22 cellular contexts compared by ENCODE assay signal in genomic region chr11:77449784-77450183, GRCh38. TPM values are rescaled to one million over a fixed set of nuclear protein-coding genes. Genes with fewer than 3 reads are reported as not detected.
DNase-seq lines count a peak whose midpoint lies in the region; ATAC-seq, FAIRE-seq and TF ChIP-seq lines count a peak whose summit lies in the region.
"Had no signal": no experiment of that assay in that cellular context is flagged by ENCODE, and none has a peak within 500 bp of the region (broad histone marks: within the 10 kb centered on the region; RNA-seq: fewer than 3 reads in every experiment).

No MANE protein-coding gene starts in this region.

- 96% methylated on average over 1 of the region's 1 CpG for WGBS in GM12878 (ENCODE audit: insufficient coverage, insufficient replicate concordance, low lambda C conversion rate, missing lambda C conversion rate)

- RAD21 ChIA-PET in GM12878 (lab: Charles Lee; ENCODE audit: unreplicated experiment) = interaction anchor here (0.6 to 9.8 kb wide), 13 partner anchors 9 to 98 kb away, joined by 3 to 162 read pairs (median 4); no protein-coding TSS in a partner anchor

- SMC1A ChIA-PET in GM12878 (lab: Charles Lee; ENCODE audit: uncharacterized antibody, unreplicated experiment) = interaction anchor here (1.1 to 15.6 kb wide), 13 partner anchors 6 to 53 kb away, joined by 3 to 289 read pairs (median 6); no protein-coding TSS in a partner anchor

- TF ChIP-seq RAD21 in GM12878 (IDR thresholded peaks at IDR 0.05; ENCODE audit: insufficient read depth, low read depth, low read length) = no peak

- no peak for TF ChIP-seq EP300 in GM12878 (IDR thresholded peaks at IDR 0.05; ENCODE audit: borderline replicate concordance in 1 of 2, control insufficient read depth in 1 of 2, low read depth in 2 of 2, low read length in 2 of 2)

- no peak for FAIRE-seq in GM12878 (lab: Jason Lieb, UNC)

- H3K4me2 ChIP-seq in BLaER1 treated with 17β-estradiol and CSF1 and Interleukin-3, amounts not matched to agents 10 nM and 100 nM = peak overlapping the region; percentile 60 to 93 (median 80)
- H3K4me2 ChIP-seq in MM.1S (ENCODE audit: low read depth, low read length) (peak overlapping the region; percentile 49; the same call in 1 of the 2 replicates), GM12878 (ENCODE audit: control insufficient read depth, insufficient read depth) (peak overlapping the region; percentile 89)
- H3K4me2 ChIP-seq: KMS-11, SK-N-SH had no signal

- H3K4me3 Mint-ChIP-seq in activated T-helper 1 cell treated with anti-CD3 and anti-CD28 coated beads, Interleukin-12 subunit alpha, Interleukin-12 subunit beta, Interleukin-2, Interleukin-4 antibody, amounts not matched to agents 30 ng/mL and 10 ng/mL and 1 ng/mL, durations not matched to agents 14 hours and 24 hours and 36 hours = no peak overlapping the region
- H3K4me3 Mint-ChIP-seq: CD4-positive, CD25-positive, alpha-beta regulatory T cell had no signal

- no peaks in the 10 kb centered on the region for H3K9me3 ChIP-seq in BLaER1 treated with 17β-estradiol and CSF1 and Interleukin-3, amounts not matched to agents 10 nM and 100 nM (replicated peaks in 1 of 11)
- H3K9me3 ChIP-seq in MM.1S (replicated peaks; ENCODE audit: insufficient read depth, low read length) (no peaks in the 10 kb centered on the region), GM12878 (replicated peaks; ENCODE audit: control insufficient read depth, insufficient read depth, low read length) (no peaks in the 10 kb centered on the region)
- H3K9me3 ChIP-seq: Caco-2, MG63, SK-N-SH had no signal

- peaks cover 23% of the 10 kb centered on the region for H3K79me2 ChIP-seq in MM.1S (ENCODE audit: low read length)
- H3K79me2 ChIP-seq in GM12878 (ENCODE audit: control insufficient read depth, insufficient read depth, low read length) = peaks cover 55% of the 10 kb centered on the region

- H3K4me3 ChIP-seq in BLaER1 treated with 17β-estradiol and CSF1 and Interleukin-3, amounts not matched to agents 10 nM and 100 nM = peak overlapping the region in 1 of 10 experiments; percentile 43; a peak in 1 of 20 replicates
- H3K4me3 ChIP-seq in GM12865 (ENCODE audit: low read depth, low read length) (peak overlapping the region; percentile 33), MM.1S (ENCODE audit: low read length) (no peak overlapping the region), GM12878 (peak overlapping the region; percentile 8; the same call in 1 of the 2 replicates)
- H3K4me3 ChIP-seq: GM23248, MG63 had no signal

- peaks cover 7% of the 10 kb centered on the region; the same call in 1 of the 2 replicates for H3F3A ChIP-seq in MM.1S (ENCODE audit: insufficient read depth, low read length)

- peak overlapping the region in 3 of 11 experiments; percentile 6 to 59 (median 56); a peak in 5 of 22 replicates for H3K9ac ChIP-seq in BLaER1 treated with 17β-estradiol and CSF1 and Interleukin-3, amounts not matched to agents 10 nM and 100 nM
- H3K9ac ChIP-seq in MM.1S (ENCODE audit: low read length) (no peak overlapping the region), GM12878 (ENCODE audit: control insufficient read depth, insufficient read depth, low read length) (peak overlapping the region; percentile 41; the same call in 1 of the 2 replicates)
- H3K9ac ChIP-seq: GM23248, KMS-11, SK-N-SH had no signal

- no peak for TF ChIP-seq POLR2A in GM12878 (IDR thresholded peaks at IDR 0.05; ENCODE audit: low read depth, low read length)

- H3K9me2 ChIP-seq in MM.1S (replicated peaks; ENCODE audit: insufficient read depth, low read length) = no peaks in the 10 kb centered on the region
- H3K9me2 ChIP-seq: SK-N-SH had no signal

- no peaks in the 10 kb centered on the region for H3K27me3 ChIP-seq in BLaER1 treated with 17β-estradiol and CSF1 and Interleukin-3, amounts not matched to agents 10 nM and 100 nM
- no peaks in the 10 kb centered on the region for H3K27me3 ChIP-seq in MM.1S (replicated peaks; ENCODE audit: insufficient read depth, low read length)
- H3K27me3 ChIP-seq in GM12878 (replicated peaks in 1 of 2; ENCODE audit: control insufficient read depth in 2 of 2, insufficient read depth in 2 of 2, low read length in 1 of 2) = no peaks in the 10 kb centered on the region

- intact Hi-C loops in GM12878 (cut with micrococcal nuclease; ENCODE audit: unreplicated experiment) = loop anchor here (2.0 kb wide), 2 partner anchors 23 to 31 kb away; no protein-coding TSS in a partner anchor
- intact Hi-C loops in activated T-helper 1 cell treated with anti-CD3 and anti-CD28 coated beads, Interleukin-12 subunit alpha, Interleukin-12 subunit beta, Interleukin-2, Interleukin-4 antibody, amounts not matched to agents 30 ng/mL and 10 ng/mL and 1 ng/mL, durations not matched to agents 14 hours and 24 hours and 36 hours (cut with micrococcal nuclease) = no loop called here

- H3K36me3 Mint-ChIP-seq in activated T-helper 1 cell treated with anti-CD3 and anti-CD28 coated beads, Interleukin-12 subunit alpha, Interleukin-12 subunit beta, Interleukin-2, Interleukin-4 antibody, amounts not matched to agents 30 ng/mL and 10 ng/mL and 1 ng/mL, durations not matched to agents 14 hours and 24 hours and 36 hours (ENCODE audit: low read depth) = peaks cover 2% of the 10 kb centered on the region
- H3K36me3 Mint-ChIP-seq: CD4-positive, CD25-positive, alpha-beta regulatory T cell had no signal

- no TSS peak for BruUV-seq in GM12878 (replicated peaks; lab: Mats Ljungman, UMichigan)

- no peak overlapping the region for H3K27ac Mint-ChIP-seq in activated T-helper 1 cell treated with anti-CD3 and anti-CD28 coated beads, Interleukin-12 subunit alpha, Interleukin-12 subunit beta, Interleukin-2, Interleukin-4 antibody, amounts not matched to agents 30 ng/mL and 10 ng/mL and 1 ng/mL, durations not matched to agents 14 hours and 24 hours and 36 hours
- H3K27ac Mint-ChIP-seq: CD4-positive, CD25-positive, alpha-beta regulatory T cell had no signal

- TF ChIP-seq CTCF in GM12865 (IDR thresholded peaks at IDR 0.05; ENCODE audit: insufficient read depth, low read depth, low read length, missing control alignments) = no peak
- TF ChIP-seq CTCF in MM.1S (IDR thresholded peaks at IDR 0.05; ENCODE audit: low read length) = no peak
- no peak for TF ChIP-seq CTCF in GM12878 (IDR thresholded peaks at IDR 0.05 in 2 of 3, conservative IDR thresholded peaks at IDR 0.05 in 1 of 3; ENCODE audit: control insufficient read depth in 2 of 3, extremely low read depth in 1 of 3, insufficient read depth in 1 of 3, low read depth in 3 of 3, low read length in 3 of 3)

- no peaks in the 10 kb centered on the region for H3K9me3 Mint-ChIP-seq in activated T-helper 1 cell treated with anti-CD3 and anti-CD28 coated beads, Interleukin-12 subunit alpha, Interleukin-12 subunit beta, Interleukin-2, Interleukin-4 antibody, amounts not matched to agents 30 ng/mL and 10 ng/mL and 1 ng/mL, durations not matched to agents 14 hours and 24 hours and 36 hours
- H3K9me3 Mint-ChIP-seq: CD4-positive, CD25-positive, alpha-beta regulatory T cell had no signal

- peaks cover 0 to 19% (median 9%) of the 10 kb centered on the region in 11 experiments; a peak in 3 of 22 replicates for H3K36me3 ChIP-seq in BLaER1 treated with 17β-estradiol and CSF1 and Interleukin-3, amounts not matched to agents 10 nM and 100 nM
- H3K36me3 ChIP-seq in MM.1S (replicated peaks; ENCODE audit: insufficient read depth, low read length) (no peaks in the 10 kb centered on the region), GM12878 (ENCODE audit: control insufficient read depth in 2 of 2, insufficient read depth in 2 of 2, low read length in 1 of 2) (peaks cover 0 to 4% of the 10 kb centered on the region in 2 experiments; a peak in 1 of 4 replicates)
- H3K36me3 ChIP-seq: MG63 had no signal

- in situ Hi-C loops in GM12878 (cut with MboI) = no loop called here

- H4K20me1 ChIP-seq in BLaER1 treated with 17β-estradiol and CSF1 and Interleukin-3, amounts not matched to agents 10 nM and 100 nM = peaks cover 0 to 19% (median 0%) of the 10 kb centered on the region in 11 experiments; a peak in 6 of 22 replicates
- no peaks in the 10 kb centered on the region for H4K20me1 ChIP-seq in MM.1S (ENCODE audit: insufficient read depth, low read length)
- H4K20me1 ChIP-seq in GM12878 (ENCODE audit: control insufficient read depth, insufficient read depth) = no peaks in the 10 kb centered on the region

- POLR2A ChIA-PET in GM12878 (lab: Charles Lee) = interaction anchor here (0.6 to 9.1 kb wide), 7 partner anchors 10 to 1048 kb away, joined by 3 to 100 read pairs (median 5); no protein-coding TSS in a partner anchor

- peaks cover 42% of the 10 kb centered on the region for H3K4me1 Mint-ChIP-seq in activated T-helper 1 cell treated with anti-CD3 and anti-CD28 coated beads, Interleukin-12 subunit alpha, Interleukin-12 subunit beta, Interleukin-2, Interleukin-4 antibody, amounts not matched to agents 30 ng/mL and 10 ng/mL and 1 ng/mL, durations not matched to agents 14 hours and 24 hours and 36 hours (ENCODE audit: low read depth)

- H3K27ac ChIP-seq in BLaER1 treated with 17β-estradiol and CSF1 and Interleukin-3, amounts not matched to agents 10 nM and 100 nM = peak overlapping the region in 7 of 11 experiments; percentile 55 to 78 (median 68); a peak in 14 of 22 replicates
- H3K27ac ChIP-seq in MM.1S (ENCODE audit: low read length) = peak overlapping the region; percentile 62; the same call in 1 of the 2 replicates
- H3K27ac ChIP-seq in GM12878 (ENCODE audit: control insufficient read depth, insufficient read depth) = peak overlapping the region; percentile 92
- H3K27ac ChIP-seq: GM23248, KMS-11 had no signal

- ATAC-seq in GM12878 = peak; percentile 5; the same call in 2 of the 3 replicates

- H2AFZ ChIP-seq in MM.1S (ENCODE audit: low read length) (no peak overlapping the region), GM12878 (ENCODE audit: control insufficient read depth, low read depth, low read length) (no peak overlapping the region)
- H2AFZ ChIP-seq: GM23248 had no signal

- CTCF ChIA-PET in GM12878 (lab: Yijun Ruan, JAX) = interaction anchor here (1.0 to 9.8 kb wide), 8 partner anchors 8 to 39 kb away, joined by 3 to 119 read pairs (median 8); partner anchors contain the start of gene PAK1

- H3K4me1 ChIP-seq in BLaER1 treated with 17β-estradiol and CSF1 and Interleukin-3, amounts not matched to agents 10 nM and 100 nM = peaks cover 41 to 75% (median 63%) of the 10 kb centered on the region in 10 experiments
- peaks cover 46% of the 10 kb centered on the region for H3K4me1 ChIP-seq in MM.1S (ENCODE audit: low read length)
- peaks cover 72% of the 10 kb centered on the region for H3K4me1 ChIP-seq in GM12878 (ENCODE audit: control insufficient read depth, insufficient read depth, low read length)

- peaks cover 6% of the 10 kb centered on the region for H3K27me3 Mint-ChIP-seq in activated T-helper 1 cell treated with anti-CD3 and anti-CD28 coated beads, Interleukin-12 subunit alpha, Interleukin-12 subunit beta, Interleukin-2, Interleukin-4 antibody, amounts not matched to agents 30 ng/mL and 10 ng/mL and 1 ng/mL, durations not matched to agents 14 hours and 24 hours and 36 hours (ENCODE audit: insufficient read depth)

- peak; percentile 32 for DNase-seq in GM12865 (ENCODE audit: low read depth)
- DNase-seq in MM.1S = no peak
- no peak for DNase-seq in GM12878 (ENCODE audit: low read depth, low spot score)
- DNase-seq in Kasumi-1 (lab: John Stamatoyannopoulos, UW) = no peak
- DNase-seq in GOT3 (lab: John Stamatoyannopoulos, UW) = no peak
- no peak for DNase-seq in GM03348 (ENCODE audit: low spot score)
- no peak for DNase-seq in activated T-helper 1 cell treated with anti-CD3 and anti-CD28 coated beads, Interleukin-12 subunit alpha, Interleukin-12 subunit beta, Interleukin-2, Interleukin-4 antibody, amounts not matched to agents 30 ng/mL and 10 ng/mL and 1 ng/mL, durations not matched to agents 14 hours and 24 hours and 36 hours (ENCODE audit: low spot score)
- DNase-seq: Caco-2; DMS153; EL; GM23248; MG63; NCI-H1092 treated with DMSO at 0.1 percent for 48 hours; NCI-H1694 treated with DMSO at 0.1 percent for 48 hours; NCI-H345; NCI-H526; NK-92 treated with Interleukin-12 subunit alpha and Interleukin-12 subunit beta, amount 100 ng/mL, for 24 hours; SHP77; SK-N-SH had no signal

RNA-seq across cellular contexts. Expression of gene PAK1, which starts 24.1 kb away (rescaled TPM):
- 246 and 249 TPM in 2 replicates for total RNA-seq in GM12878 (2013; cell fraction: nucleolus; rRNA removed)
- total RNA-seq in GM12878 (2014; rRNA removed) (108 and 131 TPM in 2 replicates), GM12878 (2014; rRNA removed; fragmentation: Illumina TruSeq; extraction: Trizol) (108 and 112 TPM in 2 replicates), GM12878 (2021) (119 and 121 TPM in 2 replicates)
- 52.9 TPM for polyA plus RNA-seq in GM12878 (2011; ENCODE audit: low read depth)
- polyA plus RNA-seq in GM12878 (2011; rRNA removed) (321 and 332 TPM in 2 replicates), GM12878 (2014; fragmentation: Illumina TruSeq; extraction: Trizol) (162 and 181 TPM in 2 replicates), GM12878 (2014; fragmentation: Nextera tagmentation; extraction: Ambion mirVana) (10 to 100 TPM; 43.8 to 49.4 TPM), GM12878 (2014; rRNA removed) (112 and 113 TPM in 2 replicates), GM12878 (2016; fragmentation: Nextera tagmentation; extraction: Ambion mirVana) (100 to 1,000 TPM in 1 of 2 experiments, 10 to 100 TPM in 1; 99.1 to 114 TPM)
- polyA plus RNA-seq in GM12878 (2011; cell fraction: cytosol; rRNA removed) = 214 and 249 TPM in 2 replicates
- 423 and 453 TPM in 2 replicates for polyA plus RNA-seq in GM12878 (2011; cell fraction: nucleus; rRNA removed)
- 85.0 and 96.2 TPM in 2 replicates for polyA plus RNA-seq in GM12878 (2012)
- 305 and 451 TPM in 2 replicates for polyA minus RNA-seq in GM12878 (2011; rRNA and poly(A)+ RNA removed)
- 66.0 and 75.9 TPM in 2 replicates for polyA minus RNA-seq in GM12878 (2011; cell fraction: cytosol; rRNA and poly(A)+ RNA removed)
- 140 and 186 TPM in 2 replicates for polyA minus RNA-seq in GM12878 (2011; cell fraction: nucleus; rRNA and poly(A)+ RNA removed)
- 33.1 and 38.4 TPM in 2 replicates for total RNA-seq in activated T-helper 1 cell treated with anti-CD3 and anti-CD28 coated beads, Interleukin-12 subunit alpha, Interleukin-12 subunit beta, Interleukin-2, Interleukin-4 antibody, amounts not matched to agents 30 ng/mL and 10 ng/mL and 1 ng/mL, durations not matched to agents 14 hours and 24 hours and 36 hours
